3 cellular contexts compared by ENCODE assay signal in genomic region chr3:23094412-23094811, GRCh38.
"Had no signal": no experiment of that assay in that cellular context is flagged by ENCODE, and none has a peak within 500 bp of the region (broad histone marks: within the 10 kb centered on the region; RNA-seq: fewer than 3 reads in every experiment).

No MANE protein-coding gene starts in this region.

- H3K27ac ChIP-seq: HL-60 had no signal

- ATAC-seq: K562 had no signal

- FAIRE-seq: K562 had no signal

- DNase-seq: KBM-7 had no signal

- H3K4me3 ChIP-seq: K562 had no signal
